8 cellular contexts compared by ENCODE assay signal in the genomic region with DNA sequence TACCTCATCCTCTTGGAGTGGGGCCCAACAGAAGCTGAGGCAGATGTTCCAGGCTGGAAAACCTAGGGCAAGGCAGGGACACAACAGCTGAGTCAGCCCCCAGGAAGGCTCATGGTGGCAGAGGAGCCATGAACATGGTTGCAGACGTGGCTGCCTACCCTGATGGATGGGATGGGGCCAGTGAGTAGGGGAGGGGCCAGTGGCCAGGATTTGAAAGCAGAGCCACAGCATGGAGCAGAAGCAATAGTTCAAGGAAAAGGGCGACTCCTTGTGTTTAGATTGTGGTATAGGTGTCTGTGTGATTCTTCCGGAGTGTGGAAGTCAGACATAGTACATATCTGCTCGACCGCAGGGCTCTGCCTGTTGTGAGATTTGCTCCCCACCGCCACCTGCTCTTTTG. TPM values are rescaled to one million over a fixed set of nuclear protein-coding genes. Genes with fewer than 3 reads are reported as not detected.
DNase-seq lines count a peak whose midpoint lies in the region; ATAC-seq, FAIRE-seq and TF ChIP-seq lines count a peak whose summit lies in the region.

No MANE protein-coding gene starts in this region.

- intact Hi-C loops in esophagus muscularis mucosa (cut with DNase I) = no loop called here
- intact Hi-C loops in ovary (cut with DNase I) = no loop called here

- H3K9me3 Mint-ChIP-seq in activated T-cell treated with anti-CD3 and anti-CD28 coated beads, Interleukin-2, amount 50 U/mL, for 24 hours = no peaks in the 10 kb centered on the region
- no peaks in the 10 kb centered on the region for H3K9me3 Mint-ChIP-seq in stimulated activated naive CD8-positive, alpha-beta T cell treated with anti-CD3 and anti-CD28 coated beads, Interleukin-15, amount 100 ng/mL, for 72 hours

- H3K4me3 ChIP-seq in esophagus muscularis mucosa = no peak overlapping the region
- H3K4me3 ChIP-seq in ovary = no peak overlapping the region

- peak in 2 of 3 experiments; percentile 15 to 29 for TF ChIP-seq CTCF in esophagus muscularis mucosa (IDR thresholded peaks at IDR 0.05)
- TF ChIP-seq CTCF in ovary (IDR thresholded peaks at IDR 0.05) = no peak

- H3K4me3 Mint-ChIP-seq in activated T-cell treated with anti-CD3 and anti-CD28 coated beads, Interleukin-2, amount 50 U/mL, for 24 hours = no peak overlapping the region
- H3K4me3 Mint-ChIP-seq in stimulated activated naive CD8-positive, alpha-beta T cell treated with anti-CD3 and anti-CD28 coated beads, Interleukin-15, amount 100 ng/mL, for 72 hours = peak overlapping the region; percentile 49 to 60

- H3K4me1 ChIP-seq in esophagus muscularis mucosa (no peaks in the 10 kb centered on the region), ovary (ENCODE audit: insufficient read depth) (no peaks in the 10 kb centered on the region)

- H3K27me3 ChIP-seq in esophagus muscularis mucosa (no peaks in the 10 kb centered on the region), ovary (no peaks in the 10 kb centered on the region)

- no peak for FAIRE-seq in GM12892 (lab: Jason Lieb, UNC)

- peaks cover 11% of the 10 kb centered on the region for H3K36me3 Mint-ChIP-seq in activated T-cell treated with anti-CD3 and anti-CD28 coated beads, Interleukin-2, amount 50 U/mL, for 24 hours (ENCODE audit: low read depth)

- no peak for TF ChIP-seq POLR2A in esophagus muscularis mucosa (IDR thresholded peaks at IDR 0.05; ENCODE audit: low read depth)
- no peak for TF ChIP-seq POLR2A in GM12892 (IDR thresholded peaks at IDR 0.05; ENCODE audit: low read depth, low read length)
- no peak for TF ChIP-seq POLR2A in ovary (IDR thresholded peaks at IDR 0.05)

- H3K27ac Mint-ChIP-seq in activated T-cell treated with anti-CD3 and anti-CD28 coated beads, Interleukin-2, amount 50 U/mL, for 24 hours = peak overlapping the region; percentile 54
- peak overlapping the region; percentile 15 to 43 for H3K27ac Mint-ChIP-seq in stimulated activated naive CD8-positive, alpha-beta T cell treated with anti-CD3 and anti-CD28 coated beads, Interleukin-15, amount 100 ng/mL, for 72 hours

- WGBS in esophagus muscularis mucosa = 84% methylated on average over 6 of the region's 6 CpGs
- 88 to 94% (median 90%) methylated on average over 6 of the region's 6 CpGs for WGBS in ovary, 3 donors

- peaks cover 50% of the 10 kb centered on the region for H3K4me1 Mint-ChIP-seq in activated T-cell treated with anti-CD3 and anti-CD28 coated beads, Interleukin-2, amount 50 U/mL, for 24 hours (ENCODE audit: low read depth)
- peaks cover 45% of the 10 kb centered on the region for H3K4me1 Mint-ChIP-seq in stimulated activated naive CD8-positive, alpha-beta T cell treated with anti-CD3 and anti-CD28 coated beads, Interleukin-15, amount 100 ng/mL, for 72 hours

- H3K36me3 ChIP-seq in esophagus muscularis mucosa (peaks cover 0 to 10% (median 5%) of the 10 kb centered on the region in 4 donors), ovary (no peaks in the 10 kb centered on the region)

- TF ChIP-seq EP300 in esophagus muscularis mucosa (IDR thresholded peaks at IDR 0.05) (no peak), ovary (IDR thresholded peaks at IDR 0.05) (no peak)

- H3K9me3 ChIP-seq in esophagus muscularis mucosa = no peaks in the 10 kb centered on the region
- H3K9me3 ChIP-seq in ovary = no peaks in the 10 kb centered on the region

- DNase-seq in activated T-cell treated with anti-CD3 and anti-CD28 coated beads, Interleukin-2, amount 50 U/mL, for 24 hours = no peak
- DNase-seq in activated T-cell treated with anti-CD3 and anti-CD28 coated beads for 4 hours = no peak
- no peak for DNase-seq in esophagus muscularis mucosa (ENCODE audit: extremely low spot score)
- DNase-seq in stimulated activated naive CD8-positive, alpha-beta T cell treated with anti-CD3 and anti-CD28 coated beads, Interleukin-15, amount 100 ng/mL, for 72 hours = peak in 1 of 2 donors; percentile 66
- DNase-seq in GM12892 (ENCODE audit: insufficient read length) = no peak
- no peak for DNase-seq in ovary

- ATAC-seq in SK-N-SH treated with all-trans-retinoic acid at 6 μM for 48 hours (peak; percentile 91), HG02571 (IDR thresholded peaks at IDR 0.05; ENCODE audit: unreplicated experiment) (no peak)
- peak; percentile 93 for ATAC-seq in stimulated activated naive CD8-positive, alpha-beta T cell treated with anti-CD3 and anti-CD28 coated beads, Interleukin-15, amount 100 ng/mL, for 72 hours

- H3K27me3 Mint-ChIP-seq in activated T-cell treated with anti-CD3 and anti-CD28 coated beads, Interleukin-2, amount 50 U/mL, for 24 hours = no peaks in the 10 kb centered on the region
- H3K27me3 Mint-ChIP-seq in stimulated activated naive CD8-positive, alpha-beta T cell treated with anti-CD3 and anti-CD28 coated beads, Interleukin-15, amount 100 ng/mL, for 72 hours = no peaks in the 10 kb centered on the region

- H3K27ac ChIP-seq in esophagus muscularis mucosa (replicated peaks in 1 of 4) = no peak overlapping the region
- no peak overlapping the region for H3K27ac ChIP-seq in ovary

TF ChIP-seq in SK-N-SH treated with all-trans-retinoic acid at 6 μM for 48 hours, 23 proteins besides CTCF, POLR2A, EP300 and RAD21:
- TF ChIP-seq ZC3H10 (CRISPR knock-in tag; IDR thresholded peaks at IDR 0.05) = no peak
- TF ChIP-seq ZNF565 (CRISPR knock-in tag; conservative IDR thresholded peaks at IDR 0.05; ENCODE audit: low read depth) = no peak
- TF ChIP-seq CSDC2 (CRISPR knock-in tag; IDR thresholded peaks at IDR 0.05) = no peak

RNA-seq across cellular contexts. Expression of a gene that starts 24.2 kb away (rescaled TPM):
- 10 to 100 TPM in 1 of 4 donors, 1 to 10 TPM in 3; 4.5 to 12.5 (median 9.4) TPM for total RNA-seq in esophagus muscularis mucosa
- 0.85 TPM for polyA plus RNA-seq in GM12892 (2012; ENCODE audit: missing spikeins)
- 10 to 100 TPM; 10.3 to 23.0 (median 15.7) TPM for total RNA-seq in ovary
- polyA plus RNA-seq in ovary = 10 to 100 TPM in 1 of 2 donors, 1 to 10 TPM in 1; 6.5 to 17.5 TPM

Comparison
In these comparisons a context has a peak if more than half of its experiments do, and no peak if none do; other contexts are left out.
1. CTCF ChIP-seq: peak in esophagus muscularis mucosa (2 of 3); none in ovary (0 of 3).